In genomic region chr10:132699411-132700167, GRCh38 we compare ENCODE assay signal across 19 cellular contexts.
A peak's percentile ranks its signal among the peaks of the same experiment; 100 is the strongest.
DNase-seq lines count a peak whose midpoint lies in the region; ATAC-seq and TF ChIP-seq lines count a peak whose summit lies in the region.
"Had no signal": no experiment of that assay in that cellular context is flagged by ENCODE, and none has a peak within 500 bp of the region (broad histone marks: within the 10 kb centered on the region; RNA-seq: fewer than 3 reads in every experiment).

No MANE protein-coding gene starts in this region.

- H3K9me2 ChIP-seq in Karpas-422 (replicated peaks; ENCODE audit: insufficient read depth, low read length): no peaks in the 10 kb centered on the region

- H3K79me2 ChIP-seq in Karpas-422 (ENCODE audit: low read length): no peaks in the 10 kb centered on the region

- no peak overlapping the region for H3K4me3 ChIP-seq in ovary
- no peak overlapping the region for H3K4me3 ChIP-seq in Karpas-422 (ENCODE audit: low read length)
- H3K4me3 ChIP-seq: left lung had no signal

- no peak for TF ChIP-seq POLR2A in ovary (IDR thresholded peaks at IDR 0.05)

- no peak overlapping the region for H3K4me3 Mint-ChIP-seq in natural killer cell treated with Interleukin-12 subunit alpha and Interleukin-12 subunit beta and Interleukin-15 and Interleukin-18, amount 100 ng/mL, for 72 hours
- H3K4me3 Mint-ChIP-seq in natural killer cell: no peak overlapping the region
- H3K4me3 Mint-ChIP-seq: activated naive CD8-positive, alpha-beta T cell treated with anti-CD3 and anti-CD28 coated beads, Interleukin-2, amount 10 ng/mL, durations not matched to agents 7 days and 5 days; activated T-cell treated with anti-CD3 and anti-CD28 coated beads, Interleukin-2, amount 50 U/mL, for 24 hours; CD8-positive, alpha-beta memory T cell; naive thymus-derived CD4-positive, alpha-beta T cell had no signal

- no peaks in the 10 kb centered on the region for H3K9me3 Mint-ChIP-seq in natural killer cell treated with Interleukin-12 subunit alpha and Interleukin-12 subunit beta and Interleukin-15 and Interleukin-18, amount 100 ng/mL, for 72 hours
- H3K9me3 Mint-ChIP-seq in natural killer cell: peaks cover 0 to 4% of the 10 kb centered on the region in 2 donors
- H3K9me3 Mint-ChIP-seq: activated T-cell treated with anti-CD3 and anti-CD28 coated beads, Interleukin-2, amount 50 U/mL, for 24 hours had no signal

- H3K9me3 ChIP-seq in ovary: no peaks in the 10 kb centered on the region
- H3K9me3 ChIP-seq in Karpas-422 (ENCODE audit: low read length): no peaks in the 10 kb centered on the region; the same call in 1 of the 2 replicates

- H3K4me1 ChIP-seq in ovary (ENCODE audit: insufficient read depth) (no peaks in the 10 kb centered on the region), Karpas-422 (ENCODE audit: low read length) (no peaks in the 10 kb centered on the region)
- H3K4me1 ChIP-seq: left lung had no signal

- H3K4me1 Mint-ChIP-seq in natural killer cell treated with Interleukin-12 subunit alpha and Interleukin-12 subunit beta and Interleukin-15 and Interleukin-18, amount 100 ng/mL, for 72 hours (ENCODE audit: low read depth in 2 of 2): peaks cover 19 to 37% of the 10 kb centered on the region in 2 donors
- peaks cover 47 to 55% of the 10 kb centered on the region in 2 donors for H3K4me1 Mint-ChIP-seq in natural killer cell

- TF ChIP-seq CTCF in natural killer cell (IDR thresholded peaks at IDR 0.05) (no peak), ovary (IDR thresholded peaks at IDR 0.05) (no peak)

- no peak overlapping the region for H3K4me2 ChIP-seq in Karpas-422 (ENCODE audit: low read depth, low read length, poor library complexity, severe bottlenecking)

- no peaks in the 10 kb centered on the region for H4K20me1 ChIP-seq in Karpas-422 (ENCODE audit: insufficient read depth, low read depth, low read length)

- no peak overlapping the region for H2AFZ ChIP-seq in Karpas-422 (ENCODE audit: low read length)

- H3K27ac ChIP-seq in ovary: peak overlapping the region; percentile 62 to 70
- no peak overlapping the region for H3K27ac ChIP-seq in Karpas-422 (ENCODE audit: low read length)

- intact Hi-C loops in natural killer cell (cut with micrococcal nuclease): no loop called here
- intact Hi-C loops in Right ventricle myocardium superior (cut with DNase I): no loop called here
- intact Hi-C loops in ovary (cut with DNase I): no loop called here

- WGBS in ovary, 3 donors: 80 to 90% (median 87%) methylated on average over 15 to 18 of the region's 18 CpGs

- ATAC-seq in natural killer cell treated with Interleukin-12 subunit alpha and Interleukin-12 subunit beta and Interleukin-15 and Interleukin-18, amount 100 ng/mL, for 72 hours: no peak
- ATAC-seq in natural killer cell (no peak), Right ventricle myocardium superior (ENCODE audit: poor library complexity) (no peak), GM18520 (IDR thresholded peaks at IDR 0.05; ENCODE audit: unreplicated experiment) (no peak)
- ATAC-seq: esophagus mucosa; naive thymus-derived CD4-positive, alpha-beta T cell; SK-N-SH treated with all-trans-retinoic acid at 6 μM for 48 hours had no signal

- H3K36me3 Mint-ChIP-seq in natural killer cell treated with Interleukin-12 subunit alpha and Interleukin-12 subunit beta and Interleukin-15 and Interleukin-18, amount 100 ng/mL, for 72 hours: no peaks in the 10 kb centered on the region
- H3K36me3 Mint-ChIP-seq in natural killer cell: peaks cover 11% of the 10 kb centered on the region

- peak; percentile 49 for DNase-seq in natural killer cell treated with Interleukin-12 subunit alpha and Interleukin-12 subunit beta and Interleukin-15 and Interleukin-18, amount 100 ng/mL, for 72 hours (ENCODE audit: low spot score)
- DNase-seq in natural killer cell (no peak), Right ventricle myocardium superior (peak; percentile 35), ovary (peak in 1 of 5 donors; percentile 14), Karpas-422 (no peak), globus pallidus (ENCODE audit: low spot score) (no peak), RKO (ENCODE audit: low spot score) (no peak)
- DNase-seq: activated CD4-positive, alpha-beta T cell treated with anti-CD3 and anti-CD28 coated beads, Interleukin-2, amount 50 U/mL, for 1 hour; activated naive CD8-positive, alpha-beta T cell treated with anti-CD3 and anti-CD28 coated beads, Interleukin-2, amount 10 ng/mL, durations not matched to agents 7 days and 5 days; activated T-cell treated with anti-CD3 and anti-CD28 coated beads, Interleukin-2, amount 50 U/mL, for 24 hours; GOT3; hippocampal formation; naive thymus-derived CD4-positive, alpha-beta T cell; NCI-H1694 treated with DMSO at 0.1 percent for 48 hours had no signal

- H3K9ac ChIP-seq in Karpas-422 (ENCODE audit: low read length): no peak overlapping the region

- no peak overlapping the region for H3K27ac Mint-ChIP-seq in natural killer cell treated with Interleukin-12 subunit alpha and Interleukin-12 subunit beta and Interleukin-15 and Interleukin-18, amount 100 ng/mL, for 72 hours
- H3K27ac Mint-ChIP-seq in natural killer cell: no peak overlapping the region
- H3K27ac Mint-ChIP-seq: activated naive CD8-positive, alpha-beta T cell treated with anti-CD3 and anti-CD28 coated beads, Interleukin-2, amount 10 ng/mL, durations not matched to agents 7 days and 5 days; activated T-cell treated with anti-CD3 and anti-CD28 coated beads, Interleukin-2, amount 50 U/mL, for 24 hours; CD8-positive, alpha-beta memory T cell; naive thymus-derived CD4-positive, alpha-beta T cell had no signal

- no peak for TF ChIP-seq EP300 in ovary (IDR thresholded peaks at IDR 0.05)

- no peaks in the 10 kb centered on the region for H3K36me3 ChIP-seq in ovary
- no peaks in the 10 kb centered on the region for H3K36me3 ChIP-seq in Karpas-422 (ENCODE audit: insufficient read depth, low read length)

- no peaks in the 10 kb centered on the region for H3K27me3 Mint-ChIP-seq in natural killer cell treated with Interleukin-12 subunit alpha and Interleukin-12 subunit beta and Interleukin-15 and Interleukin-18, amount 100 ng/mL, for 72 hours
- no peaks in the 10 kb centered on the region for H3K27me3 Mint-ChIP-seq in natural killer cell (ENCODE audit: low read depth in 2 of 2)
- H3K27me3 Mint-ChIP-seq: activated naive CD8-positive, alpha-beta T cell treated with anti-CD3 and anti-CD28 coated beads, Interleukin-2, amount 10 ng/mL, durations not matched to agents 7 days and 5 days; activated T-cell treated with anti-CD3 and anti-CD28 coated beads, Interleukin-2, amount 50 U/mL, for 24 hours; CD8-positive, alpha-beta memory T cell; naive thymus-derived CD4-positive, alpha-beta T cell had no signal

- H3K27me3 ChIP-seq in ovary: no peaks in the 10 kb centered on the region
- H3K27me3 ChIP-seq in Karpas-422 (ENCODE audit: low read length): no peaks in the 10 kb centered on the region
- H3K27me3 ChIP-seq: left lung had no signal

Comparison
In these comparisons a context has a peak if more than half of its experiments do, and no peak if none do; other contexts are left out.
1. DNase-seq: peak in natural killer cell treated with Interleukin-12 subunit alpha and Interleukin-12 subunit beta and Interleukin-15 and Interleukin-18, amount 100 ng/mL, for 72 hours (single experiment) and Right ventricle myocardium superior (single experiment); none in natural killer cell (single experiment), Karpas-422 (single experiment), globus pallidus (single experiment) and RKO (single experiment).